In genomic region chr22:47168900-47169800, GRCh38 we compare ENCODE assay signal across 9 cellular contexts.
A peak's percentile ranks its signal among the peaks of the same experiment; 100 is the strongest.
DNase-seq lines count a peak whose midpoint lies in the region; ATAC-seq and TF ChIP-seq lines count a peak whose summit lies in the region.
"Had no signal": no experiment of that assay in that cellular context is flagged by ENCODE, and none has a peak within 500 bp of the region (broad histone marks: within the 10 kb centered on the region; RNA-seq: fewer than 3 reads in every experiment).

No MANE protein-coding gene starts in this region.

- DNase-seq in AG09319 (ENCODE audit: extremely low read depth, low read depth), result no peak
- DNase-seq in HFF-Myc (ENCODE audit: extremely low read depth, low read depth), result no peak
- no peak for DNase-seq in colonic mucosa
- DNase-seq in medulla oblongata (ENCODE audit: extremely low spot score), result peak; percentile 21
- no peak for DNase-seq in T1000 (lab: John Stamatoyannopoulos, UW)
- DNase-seq in NOMO-1 treated with dmso at 0.1 percent for 144 hours (lab: John Stamatoyannopoulos, UW; ENCODE audit: unreplicated experiment), result no peak
- DNase-seq in SIG-M5 (lab: John Stamatoyannopoulos, UW), result no peak
- DNase-seq: activated B cell treated with CpG ODN at 0.5 μM for 24 hours had no signal

- ATAC-seq in GM19035 (IDR thresholded peaks at IDR 0.05; ENCODE audit: unreplicated experiment), result no peak

- no peaks in the 10 kb centered on the region for H3K9me3 ChIP-seq in colonic mucosa

- TF ChIP-seq CTCF in AG09319 (IDR thresholded peaks at IDR 0.05; ENCODE audit: low read depth, low read length) (peak; percentile 40), HFF-Myc (IDR thresholded peaks at IDR 0.05; ENCODE audit: low read depth, low read length, missing control alignments) (peak; percentile 40), colonic mucosa (IDR thresholded peaks at IDR 0.05) (peak; percentile 21)

- no peak overlapping the region for H3K9ac ChIP-seq in colonic mucosa (ENCODE audit: low read depth in 2 of 2, low read length in 2 of 2)

- H3K27me3 ChIP-seq in colonic mucosa, result no peaks in the 10 kb centered on the region

- H3K4me3 ChIP-seq in HFF-Myc (replicated peaks; ENCODE audit: low read depth, low read length) (no peak overlapping the region), colonic mucosa (no peak overlapping the region)

- intact Hi-C loops in colonic mucosa (cut with DNase I), result no loop called here

- H3K36me3 ChIP-seq in colonic mucosa, result no peaks in the 10 kb centered on the region

- no peak overlapping the region for H3K27ac ChIP-seq in colonic mucosa

- H3K4me1 ChIP-seq in colonic mucosa, result no peaks in the 10 kb centered on the region
